Comparison of ENCODE assay signal across 1 cellular context in genomic region chr17:41559548-41559947, GRCh38.
A peak's percentile ranks its signal among the peaks of the same experiment; 100 is the strongest.
TF ChIP-seq lines count a peak whose summit lies in the region.

No MANE protein-coding gene starts in this region.

TF ChIP-seq in K562, 482 proteins besides CTCF, POLR2A, EP300 and RAD21 (continued from another document and continues in another):
- TF ChIP-seq MBD1 (CRISPR knock-in tag; IDR thresholded peaks at IDR 0.05) (no peak), SIN3A (IDR thresholded peaks at IDR 0.05; ENCODE audit: borderline replicate concordance in 2 of 2, control insufficient read depth in 1 of 2, low read depth in 2 of 2, low read length in 2 of 2) (no peak), PRDM10 (IDR thresholded peaks at IDR 0.05; ENCODE audit: partially characterized antibody) (peak; percentile 29), NCOA2 (IDR thresholded peaks at IDR 0.05; ENCODE audit: partially characterized antibody in 2 of 2) (no peak), ZNF778 (CRISPR knock-in tag; IDR thresholded peaks at IDR 0.05) (no peak), SRSF9 (IDR thresholded peaks at IDR 0.05; ENCODE audit: borderline replicate concordance, low read depth, low read length) (no peak), EZH2 (IDR thresholded peaks at IDR 0.05; ENCODE audit: borderline replicate concordance, low read depth, low read length) (no peak), DNMT1 (IDR thresholded peaks at IDR 0.05) (no peak), TGIF2 (CRISPR knock-in tag; IDR thresholded peaks at IDR 0.05) (no peak), GTF3C2 (IDR thresholded peaks at IDR 0.05; ENCODE audit: borderline replicate concordance, extremely low read depth, insufficient read length) (no peak), HDAC1 (IDR thresholded peaks at IDR 0.05) (peak in 1 of 2 experiments; percentile 33; a peak in 1 of 4 replicates), FOSL1 (tag; conservative IDR thresholded peaks at IDR 0.05) (peak; percentile 97), ZBED1 (IDR thresholded peaks at IDR 0.05) (no peak), ZNF197 (CRISPR knock-in tag; IDR thresholded peaks at IDR 0.05; ENCODE audit: low read depth) (no peak), SIN3B (IDR thresholded peaks at IDR 0.05; ENCODE audit: low read depth) (no peak), RCOR1 (IDR thresholded peaks at IDR 0.05; ENCODE audit: borderline replicate concordance in 1 of 2, low read depth in 2 of 2, low read length in 2 of 2) (peak in 1 of 2 experiments; percentile 76; a peak in 1 of 4 replicates), TAF15 (IDR thresholded peaks at IDR 0.05; ENCODE audit: low read depth, low read length) (no peak), DPF2 (IDR thresholded peaks at IDR 0.05) (peak; percentile 62), ZEB2 (IDR thresholded peaks at IDR 0.05) (no peak), PHTF2 (CRISPR knock-in tag; IDR thresholded peaks at IDR 0.05) (no peak), ZNF655 (CRISPR knock-in tag; IDR thresholded peaks at IDR 0.05) (no peak), SRSF7 (optimal IDR thresholded peaks at IDR 0.05; ENCODE audit: low read depth, low read length) (no peak), TAF7 (tag; IDR thresholded peaks at IDR 0.05) (no peak), HMGXB4 (CRISPR knock-in tag; IDR thresholded peaks at IDR 0.05) (no peak), IRF1 (CRISPR knock-in tag; IDR thresholded peaks at IDR 0.05; ENCODE audit: borderline replicate concordance) (no peak), PHB2 (IDR thresholded peaks at IDR 0.05; ENCODE audit: low read depth) (no peak), ZNF146 (CRISPR knock-in tag; IDR thresholded peaks at IDR 0.05; ENCODE audit: unreplicated experiment) (no peak), ZNF589 (CRISPR knock-in tag; IDR thresholded peaks at IDR 0.05; ENCODE audit: low read depth) (no peak), VEZF1 (CRISPR knock-in tag; IDR thresholded peaks at IDR 0.05) (no peak), CEBPG (CRISPR knock-in tag; IDR thresholded peaks at IDR 0.05) (no peak), CEBPG (tag; conservative IDR thresholded peaks at IDR 0.05 in 1 of 2, IDR thresholded peaks at IDR 0.05 in 1 of 2) (0 out of 4 replicates have a peak, but pooled peaks of 1 of the 2 experiments have one; percentile 12), PTTG1 (tag; IDR thresholded peaks at IDR 0.05; ENCODE audit: low read depth) (no peak), ZC3H4 (CRISPR knock-in tag; IDR thresholded peaks at IDR 0.05; ENCODE audit: borderline replicate concordance) (no peak), CBFA2T2 (conservative IDR thresholded peaks at IDR 0.05) (peak; percentile 62), MEIS2 (IDR thresholded peaks at IDR 0.05; ENCODE audit: partially characterized antibody) (no peak), JUND (IDR thresholded peaks at IDR 0.05; ENCODE audit: borderline replicate concordance, low read depth, low read length) (peak; percentile 86), JUND (tag; IDR thresholded peaks at IDR 0.05; ENCODE audit: borderline replicate concordance, low read depth, low read length) (no peak; the same call in 2 of the 3 replicates), HNRNPLL (IDR thresholded peaks at IDR 0.05; ENCODE audit: low read depth, low read length, poor library complexity, severe bottlenecking) (no peak), ZNF395 (CRISPR knock-in tag; IDR thresholded peaks at IDR 0.05) (no peak), GTF2B (IDR thresholded peaks at IDR 0.05; ENCODE audit: extremely low read depth, insufficient read length) (no peak), ATF3 (IDR thresholded peaks at IDR 0.05) (peak; percentile 68; the same call in 1 of the 2 replicates), ATF3 (CRISPR knock-in tag; conservative IDR thresholded peaks at IDR 0.05) (no peak), ZBTB43 (CRISPR knock-in tag; IDR thresholded peaks at IDR 0.05) (no peak), SMARCA5 (IDR thresholded peaks at IDR 0.05) (no peak)
